Comparison of ENCODE assay signal across 19 cellular contexts in the genomic region with DNA sequence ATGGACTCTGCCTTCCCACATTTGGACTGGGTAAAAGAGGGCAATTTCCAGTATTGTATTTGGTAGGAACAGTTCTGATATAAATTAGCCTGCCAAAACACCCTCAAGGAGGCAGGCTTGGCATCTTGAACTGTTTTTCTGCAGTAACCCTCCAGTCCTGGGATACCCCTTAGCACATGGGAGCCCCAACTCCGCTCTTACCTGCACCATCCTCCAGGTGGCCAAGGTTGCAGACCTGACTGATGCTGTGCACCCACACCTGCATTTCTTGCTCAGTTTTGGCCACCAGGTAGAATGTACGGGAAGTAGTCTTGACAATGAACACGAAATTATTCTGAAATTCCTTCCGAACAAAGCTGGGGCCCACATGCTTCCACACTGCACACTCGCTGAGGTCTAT.
"Had no signal": no experiment of that assay in that cellular context is flagged by ENCODE, and none has a peak within 500 bp of the region (broad histone marks: within the 10 kb centered on the region; RNA-seq: fewer than 3 reads in every experiment).

No MANE protein-coding gene starts in this region.

- H3K27ac Mint-ChIP-seq: activated CD8-positive, alpha-beta T cell treated with anti-CD3 and anti-CD28 coated beads, Interleukin-2, amount 10 ng/mL, durations not matched to agents 7 days and 5 days; activated naive CD4-positive, alpha-beta T cell treated with anti-CD3 and anti-CD28 coated beads for 36 hours; activated T-cell treated with anti-CD3 and anti-CD28 coated beads, Interleukin-2, amount 50 U/mL, for 24 hours; stimulated activated naive B cell treated with anti-CD40 and anti-IgM and Interleukin-4, amounts not matched to agents 10 μg/mL and 1 μg/mL and 100 μg/mL, for 72 hours had no signal

- H3K4me3 ChIP-seq: body of pancreas, sigmoid colon, thoracic aorta, upper lobe of right lung had no signal

- H3K4me3 Mint-ChIP-seq: activated CD8-positive, alpha-beta T cell treated with anti-CD3 and anti-CD28 coated beads, Interleukin-2, amount 10 ng/mL, durations not matched to agents 7 days and 5 days; activated naive CD4-positive, alpha-beta T cell treated with anti-CD3 and anti-CD28 coated beads for 36 hours; activated T-cell treated with anti-CD3 and anti-CD28 coated beads, Interleukin-2, amount 50 U/mL, for 24 hours; naive thymus-derived CD4-positive, alpha-beta T cell; stimulated activated naive B cell treated with anti-CD40 and anti-IgM and Interleukin-4, amounts not matched to agents 10 μg/mL and 1 μg/mL and 100 μg/mL, for 72 hours had no signal

- H3K9me3 Mint-ChIP-seq: activated naive CD4-positive, alpha-beta T cell treated with anti-CD3 and anti-CD28 coated beads for 36 hours; activated T-cell treated with anti-CD3 and anti-CD28 coated beads, Interleukin-2, amount 50 U/mL, for 24 hours; stimulated activated naive B cell treated with anti-CD40 and anti-IgM and Interleukin-4, amounts not matched to agents 10 μg/mL and 1 μg/mL and 100 μg/mL, for 72 hours had no signal

- ATAC-seq: activated CD8-positive, alpha-beta T cell treated with anti-CD3 and anti-CD28 coated beads, Interleukin-2, amount 10 ng/mL, durations not matched to agents 7 days and 5 days; body of pancreas; esophagus mucosa; left cardiac atrium; naive thymus-derived CD4-positive, alpha-beta T cell; stimulated activated naive B cell treated with anti-CD40 and anti-IgM and Interleukin-4, amounts not matched to agents 10 μg/mL and 1 μg/mL and 100 μg/mL, for 72 hours; upper lobe of right lung had no signal

- H3K4me1 ChIP-seq: body of pancreas, sigmoid colon had no signal

- H2AFZ ChIP-seq: parathyroid adenoma had no signal

- H3K27ac ChIP-seq: body of pancreas, parathyroid adenoma, sigmoid colon, thoracic aorta, upper lobe of right lung had no signal

- H3K27me3 Mint-ChIP-seq: naive thymus-derived CD4-positive, alpha-beta T cell; stimulated activated naive B cell treated with anti-CD40 and anti-IgM and Interleukin-4, amounts not matched to agents 10 μg/mL and 1 μg/mL and 100 μg/mL, for 72 hours had no signal

- FAIRE-seq: colon, endometrium had no signal

- H3K9me3 ChIP-seq: body of pancreas, sigmoid colon, thoracic aorta, upper lobe of right lung had no signal

- H3K79me2 ChIP-seq: parathyroid adenoma had no signal

- DNase-seq: activated CD4-positive, alpha-beta T cell treated with anti-CD3 and anti-CD28 coated beads for 48 hours; activated CD4-positive, CD25-positive, alpha-beta regulatory T cell; activated CD8-positive, alpha-beta T cell treated with anti-CD3 and anti-CD28 coated beads, Interleukin-2, amount 10 ng/mL, durations not matched to agents 7 days and 5 days; activated naive CD4-positive, alpha-beta T cell treated with anti-CD3 and anti-CD28 coated beads for 36 hours; activated T-cell treated with anti-CD3 and anti-CD28 coated beads, Interleukin-2, amount 50 U/mL, for 24 hours; body of pancreas; caudate nucleus; left cardiac atrium; mesendoderm; naive thymus-derived CD4-positive, alpha-beta T cell; sigmoid colon; stimulated activated CD4-positive, alpha-beta T cell treated with anti-CD3 and anti-CD28 coated beads, Interleukin-4, amount 100 ng/mL, for 24 hours; stimulated activated naive B cell treated with anti-CD40 and anti-IgM and Interleukin-4, amounts not matched to agents 10 μg/mL and 1 μg/mL and 100 μg/mL, for 72 hours; upper lobe of right lung had no signal

- H3K27me3 ChIP-seq: body of pancreas, sigmoid colon, upper lobe of right lung had no signal

- H3K9ac ChIP-seq: parathyroid adenoma had no signal

- H3K36me3 ChIP-seq: sigmoid colon had no signal
